Comparison of ENCODE assay signal across 8 cellular contexts in genomic region chr13:41132512-41133152, GRCh38. TPM values are rescaled to one million over a fixed set of nuclear protein-coding genes. Genes with fewer than 3 reads are reported as not detected.
A peak's percentile ranks its signal among the peaks of the same experiment; 100 is the strongest.
DNase-seq lines count a peak whose midpoint lies in the region; ATAC-seq and TF ChIP-seq lines count a peak whose summit lies in the region.

TSS of gene KBTBD6 (minus strand) at chr13:41132802. CDS start at chr13:41132511, 291 bp downstream.

- TF ChIP-seq POLR2A in Peyer's patch (IDR thresholded peaks at IDR 0.05) = no peak
- peak; percentile 14 for TF ChIP-seq POLR2A in esophagus muscularis mucosa (IDR thresholded peaks at IDR 0.05; ENCODE audit: low read depth)

- H3K9me3 ChIP-seq in DND-41 (ENCODE audit: insufficient read depth, low read length, severe bottlenecking) (no peaks in the 10 kb centered on the region), KOPT-K1 (ENCODE audit: insufficient read depth, low read length, poor library complexity, severe bottlenecking) (no peaks in the 10 kb centered on the region), Peyer's patch (no peaks in the 10 kb centered on the region), esophagus muscularis mucosa (no peaks in the 10 kb centered on the region), muscle layer of colon (ENCODE audit: low read length) (no peaks in the 10 kb centered on the region)

- intact Hi-C loops in esophagus muscularis mucosa (cut with DNase I) = loop anchor here (2.0 to 5.0 kb wide), 2 partner anchors 60 to 62 kb away; partner anchors contain the start of gene KBTBD7

- peak within 1 kb of the TSS; percentile 88 for H3K4me2 ChIP-seq in DND-41 (ENCODE audit: insufficient read depth, low read length)

- H3K27ac ChIP-seq in DND-41 (ENCODE audit: low read length) (peak within 1 kb of the TSS; percentile 76), KOPT-K1 (ENCODE audit: low read depth, low read length, poor library complexity, severe bottlenecking) (peak within 1 kb of the TSS; percentile 59), Peyer's patch (peak within 1 kb of the TSS; percentile 57 to 88 (median 79)), esophagus muscularis mucosa (replicated peaks in 1 of 4) (peak within 1 kb of the TSS; percentile 83 to 94 (median 88)), muscle layer of colon (ENCODE audit: low read depth, low read length) (peak within 1 kb of the TSS; percentile 81)

- ATAC-seq in DND-41 (ENCODE audit: insufficient read depth, low read depth) (peak; percentile 96), GM21825 (IDR thresholded peaks at IDR 0.05; ENCODE audit: unreplicated experiment) (peak; percentile 95)

- DNase-seq in DND-41 (peak; percentile 96), Peyer's patch (peak; percentile 92 to 97 (median 94)), activated T-helper 1 cell treated with Interleukin-2 at 50 U/mL for 16 hours (ENCODE audit: low read depth) (peak; percentile 86), esophagus muscularis mucosa (ENCODE audit: extremely low spot score) (peak; percentile 97)
- DNase-seq in stimulated activated CD8-positive, alpha-beta memory T cell treated with anti-CD3 and anti-CD28 coated beads, Interleukin-7, amount 100 ng/mL, for 1 hour (ENCODE audit: low read depth in 2 of 2) = peak; percentile 75 to 83

- peaks cover 62% of the 10 kb centered on the region for H3K79me2 ChIP-seq in DND-41 (ENCODE audit: insufficient read depth, low read length)

- TF ChIP-seq CTCF in DND-41 (IDR thresholded peaks at IDR 0.05; ENCODE audit: borderline replicate concordance, extremely low read depth, low read length, poor library complexity, severe bottlenecking) (no peak), Peyer's patch (IDR thresholded peaks at IDR 0.05) (no peak), esophagus muscularis mucosa (IDR thresholded peaks at IDR 0.05) (no peak)

- H4K20me1 ChIP-seq in DND-41 (ENCODE audit: insufficient read depth, low read length) = no peaks in the 10 kb centered on the region

- H3K4me3 ChIP-seq in DND-41 (ENCODE audit: low read depth in 1 of 2, low read length in 2 of 2) (peak within 1 kb of the TSS; percentile 45 to 92), Peyer's patch (peak within 1 kb of the TSS; percentile 62 to 87 (median 70)), esophagus muscularis mucosa (peak within 1 kb of the TSS; percentile 66 to 87 (median 83)), muscle layer of colon (ENCODE audit: low read depth in 1 of 2, low read length in 2 of 2) (peak within 1 kb of the TSS; percentile 46 to 70)

- no peaks in the 10 kb centered on the region for H3K27me3 ChIP-seq in DND-41 (ENCODE audit: insufficient read depth, low read length, poor library complexity)
- H3K27me3 ChIP-seq in Peyer's patch = no peaks in the 10 kb centered on the region
- H3K27me3 ChIP-seq in esophagus muscularis mucosa = no peaks in the 10 kb centered on the region
- H3K27me3 ChIP-seq in muscle layer of colon (ENCODE audit: control insufficient read depth in 1 of 2, insufficient read depth in 2 of 2, low read length in 2 of 2) = no peaks in the 10 kb centered on the region

- H3K4me1 ChIP-seq in DND-41 (ENCODE audit: insufficient read depth, low read length) = peaks cover 49% of the 10 kb centered on the region
- H3K4me1 ChIP-seq in Peyer's patch = peaks cover 0 to 23% (median 3%) of the 10 kb centered on the region in 4 donors
- H3K4me1 ChIP-seq in esophagus muscularis mucosa = peaks cover 24 to 55% (median 48%) of the 10 kb centered on the region in 4 donors
- peaks cover 38% of the 10 kb centered on the region for H3K4me1 ChIP-seq in muscle layer of colon (ENCODE audit: insufficient read depth, low read length)

- peaks cover 11% of the 10 kb centered on the region for H3K36me3 ChIP-seq in DND-41 (ENCODE audit: insufficient read depth, low read length)
- peaks cover 12% of the 10 kb centered on the region for H3K36me3 ChIP-seq in KOPT-K1 (ENCODE audit: insufficient read depth, low read length)
- no peaks in the 10 kb centered on the region for H3K36me3 ChIP-seq in Peyer's patch
- H3K36me3 ChIP-seq in esophagus muscularis mucosa = no peaks in the 10 kb centered on the region
- H3K36me3 ChIP-seq in muscle layer of colon (ENCODE audit: insufficient read depth, low read length) = no peaks in the 10 kb centered on the region

- H3K9ac ChIP-seq in DND-41 (ENCODE audit: low read depth, low read length) (peak within 1 kb of the TSS; percentile 67), muscle layer of colon (ENCODE audit: low read length) (peak within 1 kb of the TSS; percentile 74)

- TF ChIP-seq EP300 in esophagus muscularis mucosa (IDR thresholded peaks at IDR 0.05) = no peak

- peak within 1 kb of the TSS; percentile 74 for H2AFZ ChIP-seq in DND-41 (ENCODE audit: low read depth, low read length)

- whole genome bisulfite sequencing in esophagus muscularis mucosa = under 1% methylated on average over 43 of the region's 45 CpGs

RNA-seq across cellular contexts. Expression of gene KBTBD6, which starts in this region (rescaled TPM):
- total RNA-seq in Peyer's patch (1 to 10 TPM; 1.4 to 3.3 (median 3.1) TPM), esophagus muscularis mucosa (1 to 10 TPM; 4.6 to 9.1 (median 7.5) TPM)

Comparison
In these comparisons a context has a peak if more than half of its experiments do, and no peak if none do; other contexts are left out.
1. Peak in every context shown above with its lines: DNase-seq, ATAC-seq, H3K4me3 ChIP-seq and H3K27ac ChIP-seq.